ENCODE assay signal across 10 cellular contexts in genomic region chr7:158957507-158957900, GRCh38.
DNase-seq lines count a peak whose midpoint lies in the region; ATAC-seq and TF ChIP-seq lines count a peak whose summit lies in the region.
"Had no signal": no experiment of that assay in that cellular context is flagged by ENCODE, and none has a peak within 500 bp of the region (broad histone marks: within the 10 kb centered on the region; RNA-seq: fewer than 3 reads in every experiment).

No MANE protein-coding gene starts in this region.

- TF ChIP-seq POLR2A in esophagus squamous epithelium (IDR thresholded peaks at IDR 0.05), result no peak

- H3K36me3 ChIP-seq in esophagus squamous epithelium, result no peaks in the 10 kb centered on the region
- H3K36me3 ChIP-seq: cardiac muscle cell had no signal

- no peaks in the 10 kb centered on the region for H3K36me3 Mint-ChIP-seq in CD4-positive, alpha-beta T cell (ENCODE audit: low read depth)

- intact Hi-C loops in CD4-positive, alpha-beta T cell (cut with DNase I, micrococcal nuclease), result no loop called here
- intact Hi-C loops in esophagus squamous epithelium (cut with DNase I), result no loop called here

- no peaks in the 10 kb centered on the region for H3K27me3 ChIP-seq in CD4-positive, alpha-beta T cell (ENCODE audit: control insufficient read depth, insufficient read depth, low read length)
- H3K27me3 ChIP-seq in esophagus squamous epithelium, result peaks cover 0 to 13% (median 0%) of the 10 kb centered on the region in 4 donors
- H3K27me3 ChIP-seq: cardiac muscle cell had no signal

- CTCF ChIA-PET in CD4-positive, alpha-beta T cell (lab: Charles Lee), result interaction anchor here (1.2 kb wide), 1 partner anchor 19 kb away, joined by 3 read pairs; no protein-coding TSS in a partner anchor

- WGBS in esophagus squamous epithelium, 2 donors, result 45% methylated on average over 14 of the region's 26 CpGs; no CpG with 5 or more reads in 1 of the 2 donors

- no peak for DNase-seq in CD4-positive, alpha-beta T cell
- DNase-seq in NCI-H69 (lab: John Stamatoyannopoulos, UW) (peak; percentile 88), esophagus squamous epithelium (lab: John Stamatoyannopoulos, UW) (no peak), NOMO-1 treated with DMSO at 0.1 percent for 48 hours (lab: John Stamatoyannopoulos, UW; ENCODE audit: unreplicated experiment) (no peak), HuH-7.5 (ENCODE audit: low spot score) (no peak), nucleus accumbens (lab: John Stamatoyannopoulos, UW) (no peak)
- DNase-seq in stimulated activated CD4-positive, alpha-beta T cell treated with anti-CD3 and anti-CD28 coated beads, Interleukin-2, amount 100 ng/mL, for 24 hours, result no peak
- DNase-seq: nephron progenitor cell had no signal

- H3K4me3 ChIP-seq in esophagus squamous epithelium, result peak overlapping the region in 3 of 4 donors; percentile 33 to 62 (median 41)
- H3K4me3 ChIP-seq: cardiac muscle cell had no signal

- H3K4me1 ChIP-seq in esophagus squamous epithelium, result peaks cover 8 to 18% (median 17%) of the 10 kb centered on the region in 3 donors

- H3K4me1 Mint-ChIP-seq in CD4-positive, alpha-beta T cell (ENCODE audit: low read depth), result peaks cover 18% of the 10 kb centered on the region

- POLR2A ChIA-PET in CD4-positive, alpha-beta T cell (lab: Charles Lee), result no interaction called here

- ATAC-seq in CD4-positive, alpha-beta T cell (ENCODE audit: poor library complexity), result peak; percentile 36
- peak; percentile 26 for ATAC-seq in GM21825 (IDR thresholded peaks at IDR 0.05; ENCODE audit: unreplicated experiment)

- peak overlapping the region; percentile 75 for H3K4me3 Mint-ChIP-seq in CD4-positive, alpha-beta T cell
- H3K4me3 Mint-ChIP-seq: nephron progenitor cell had no signal

- no peak for TF ChIP-seq CTCF in CD4-positive, alpha-beta T cell (IDR thresholded peaks at IDR 0.05)
- TF ChIP-seq CTCF in esophagus squamous epithelium (IDR thresholded peaks at IDR 0.05), result no peak

- no peak overlapping the region for H3K27ac ChIP-seq in CD4-positive, alpha-beta T cell (ENCODE audit: low read depth, low read length)
- H3K27ac ChIP-seq in esophagus squamous epithelium, result peak overlapping the region in 2 of 4 donors; percentile 51 to 62
- H3K27ac ChIP-seq: cardiac muscle cell had no signal

- H3K9me3 Mint-ChIP-seq in CD4-positive, alpha-beta T cell, result no peaks in the 10 kb centered on the region

- H3K9me3 ChIP-seq in CD4-positive, alpha-beta T cell (ENCODE audit: control insufficient read depth, low read length), result no peaks in the 10 kb centered on the region
- no peaks in the 10 kb centered on the region for H3K9me3 ChIP-seq in esophagus squamous epithelium

- H3K27ac Mint-ChIP-seq in CD4-positive, alpha-beta T cell, result no peak overlapping the region

- H3K27me3 Mint-ChIP-seq in CD4-positive, alpha-beta T cell, result no peaks in the 10 kb centered on the region
